Comparison of ENCODE assay signal across 15 cellular contexts in genomic region chr11:94880216-94880615, GRCh38.
DNase-seq lines count a peak whose midpoint lies in the region; ATAC-seq and TF ChIP-seq lines count a peak whose summit lies in the region.
"Had no signal": no experiment of that assay in that cellular context is flagged by ENCODE, and none has a peak within 500 bp of the region (broad histone marks: within the 10 kb centered on the region; RNA-seq: fewer than 3 reads in every experiment).

No MANE protein-coding gene starts in this region.

- DNase-seq in ACHN (peak; percentile 52), ELR (ENCODE audit: low read depth) (peak; percentile 68), RPMI7951 (ENCODE audit: low read depth) (peak; percentile 67), foreskin keratinocyte (peak; percentile 93), natural killer cell (no peak), endodermal cell (no peak), erythroblast (lab: John Stamatoyannopoulos, UW) (no peak)
- DNase-seq in activated effector memory CD4-positive, alpha-beta T cell treated with Interleukin-2 at 50 U/mL for 16 hours: no peak
- DNase-seq: head of caudate nucleus; naive thymus-derived CD4-positive, alpha-beta T cell; NCI-H748 treated with DMSO at 0.1 percent for 48 hours; stimulated activated CD4-positive, alpha-beta T cell treated with anti-CD3 and anti-CD28 coated beads, Interleukin-1b, Interleukin-23, amount 100 ng/mL, for 48 hours; transverse colon had no signal

- no peak overlapping the region for H3K27ac Mint-ChIP-seq in natural killer cell
- no peak overlapping the region for H3K27ac Mint-ChIP-seq in endodermal cell

- H3K36me3 ChIP-seq in endodermal cell (ENCODE audit: control insufficient read depth, insufficient read depth, low read length): peaks cover 95% of the 10 kb centered on the region
- H3K36me3 ChIP-seq: transverse colon had no signal

- H3K27ac ChIP-seq in foreskin keratinocyte (no peak overlapping the region), endodermal cell (ENCODE audit: low read depth, low read length) (no peak overlapping the region)
- H3K27ac ChIP-seq: SJSA1, transverse colon had no signal

- intact Hi-C loops in natural killer cell (cut with micrococcal nuclease): no loop called here

- no peaks in the 10 kb centered on the region for H3K27me3 Mint-ChIP-seq in natural killer cell (ENCODE audit: low read depth in 2 of 2)
- no peaks in the 10 kb centered on the region for H3K27me3 Mint-ChIP-seq in endodermal cell (ENCODE audit: insufficient read depth)

- TF ChIP-seq CTCF in foreskin keratinocyte (conservative IDR thresholded peaks at IDR 0.05) (no peak), natural killer cell (IDR thresholded peaks at IDR 0.05) (no peak), endodermal cell (conservative IDR thresholded peaks at IDR 0.05) (no peak)

- peaks cover 19 to 22% of the 10 kb centered on the region in 2 donors for H3K4me1 Mint-ChIP-seq in natural killer cell
- no peaks in the 10 kb centered on the region for H3K4me1 Mint-ChIP-seq in endodermal cell

- ATAC-seq in foreskin keratinocyte: peak; percentile 91
- no peak for ATAC-seq in natural killer cell
- ATAC-seq: left lobe of liver; naive thymus-derived CD4-positive, alpha-beta T cell had no signal

- no peaks in the 10 kb centered on the region for H3K9me3 ChIP-seq in endodermal cell (ENCODE audit: control insufficient read depth, low read length)
- H3K9me3 ChIP-seq: SJSA1, transverse colon had no signal

- H3K9ac ChIP-seq in endodermal cell (ENCODE audit: extremely low read depth, low read length, poor library complexity, severe bottlenecking): no peak overlapping the region

- H3K27me3 ChIP-seq in foreskin keratinocyte: no peaks in the 10 kb centered on the region
- no peaks in the 10 kb centered on the region for H3K27me3 ChIP-seq in endodermal cell (ENCODE audit: control insufficient read depth, insufficient read depth, low read length, poor library complexity, severe bottlenecking)
- H3K27me3 ChIP-seq: SJSA1, transverse colon had no signal

- no peak for TF ChIP-seq POLR2A in erythroblast (IDR thresholded peaks at IDR 0.05; ENCODE audit: low read length)

- whole genome bisulfite sequencing in endodermal cell (ENCODE audit: insufficient coverage in 1 of 2, insufficient read length in 1 of 2), 2 experiments: 95 to 97% methylated on average over 4 of the region's 4 CpGs

- H3K4me3 ChIP-seq in endodermal cell (ENCODE audit: low read length): no peak overlapping the region
- H3K4me3 ChIP-seq: SJSA1, transverse colon had no signal

- H3K36me3 Mint-ChIP-seq in natural killer cell (no peaks in the 10 kb centered on the region), endodermal cell (ENCODE audit: low read depth) (peaks cover 67% of the 10 kb centered on the region)
- H3K36me3 Mint-ChIP-seq: naive thymus-derived CD4-positive, alpha-beta T cell had no signal

- H3K4me3 Mint-ChIP-seq in natural killer cell (no peak overlapping the region), endodermal cell (no peak overlapping the region)
- H3K4me3 Mint-ChIP-seq: naive thymus-derived CD4-positive, alpha-beta T cell had no signal

- H3K4me1 ChIP-seq in foreskin keratinocyte: peaks cover 13% of the 10 kb centered on the region
- no peaks in the 10 kb centered on the region for H3K4me1 ChIP-seq in endodermal cell (ENCODE audit: control insufficient read depth, insufficient read depth, low read length)

- no peaks in the 10 kb centered on the region for H3K9me3 Mint-ChIP-seq in natural killer cell
- no peaks in the 10 kb centered on the region for H3K9me3 Mint-ChIP-seq in endodermal cell

- in situ Hi-C loops in ACHN (cut with HindIII; ENCODE audit: low pct_ligation_motif_present, low pct_unique_long_range_greater_than_20kb, low sequenced_read_pairs): no loop called here

Comparison
In these comparisons a context has a peak if more than half of its experiments do, and no peak if none do; other contexts are left out.
1. DNase-seq: peak in ACHN (single experiment), ELR (single experiment), RPMI7951 (single experiment) and foreskin keratinocyte (2 of 2); none in natural killer cell (single experiment), endodermal cell (single experiment), activated effector memory CD4-positive, alpha-beta T cell treated with Interleukin-2 at 50 U/mL for 16 hours (single experiment) and erythroblast (0 of 2).